In genomic region chr20:34676642-34677373, GRCh38 we compare ENCODE assay signal across 8 cellular contexts. TPM values are rescaled to one million over a fixed set of nuclear protein-coding genes. Genes with fewer than 3 reads are reported as not detected.
A peak's percentile ranks its signal among the peaks of the same experiment; 100 is the strongest.
DNase-seq lines count a peak whose midpoint lies in the region; ATAC-seq and TF ChIP-seq lines count a peak whose summit lies in the region.

A gene with protein sequence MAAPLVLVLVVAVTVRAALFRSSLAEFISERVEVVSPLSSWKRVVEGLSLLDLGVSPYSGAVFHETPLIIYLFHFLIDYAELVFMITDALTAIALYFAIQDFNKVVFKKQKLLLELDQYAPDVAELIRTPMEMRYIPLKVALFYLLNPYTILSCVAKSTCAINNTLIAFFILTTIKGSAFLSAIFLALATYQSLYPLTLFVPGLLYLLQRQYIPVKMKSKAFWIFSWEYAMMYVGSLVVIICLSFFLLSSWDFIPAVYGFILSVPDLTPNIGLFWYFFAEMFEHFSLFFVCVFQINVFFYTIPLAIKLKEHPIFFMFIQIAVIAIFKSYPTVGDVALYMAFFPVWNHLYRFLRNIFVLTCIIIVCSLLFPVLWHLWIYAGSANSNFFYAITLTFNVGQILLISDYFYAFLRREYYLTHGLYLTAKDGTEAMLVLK (minus strand): TSS chr20:34677092. CDS start chr20:34677085, 7 bp downstream.

- H4K20me1 ChIP-seq in GM23338 (replicated peaks; ENCODE audit: insufficient read depth), result peaks cover 4% of the 10 kb centered on the region; the same call in 1 of the 2 replicates

- peaks cover 4% of the 10 kb centered on the region; the same call in 2 of the 3 replicates for H3K4me1 Mint-ChIP-seq in GM23338
- peaks cover 5% of the 10 kb centered on the region for H3K4me1 Mint-ChIP-seq in activated T-helper 17 cell treated with anti-CD3 and anti-CD28 coated beads, Interleukin-2, amount 50 U/mL, for 72 hours
- peaks cover 15 to 16% of the 10 kb centered on the region in 2 donors for H3K4me1 Mint-ChIP-seq in natural killer cell

- H2AFZ ChIP-seq in GM23338, result peak within 1 kb of the TSS; percentile 99

- DNase-seq in EH (ENCODE audit: low read depth) (peak; percentile 93), GM23338 (ENCODE audit: low spot score) (peak; percentile 97), LHCN-M2 (ENCODE audit: low read depth) (peak; percentile 92), RPMI8226 (peak; percentile 98), fibroblast of mammary gland (ENCODE audit: low read depth) (peak; percentile 89), natural killer cell (peak; percentile 94)
- peak; percentile 96 for DNase-seq in stimulated activated naive CD4-positive, alpha-beta T cell treated with Interleukin-2 at 50 U/mL for 16 hours (lab: John Stamatoyannopoulos, UW)

- intact Hi-C loops in natural killer cell (cut with micrococcal nuclease), result loop anchor here (1.0 to 2.0 kb wide), 2 partner anchors 32 to 119 kb away; partner anchors contain the start of gene MAP1LC3A

- peak within 1 kb of the TSS; percentile 88 for H3K4me3 ChIP-seq in GM23338
- peak within 1 kb of the TSS; percentile 81 for H3K4me3 ChIP-seq in fibroblast of mammary gland (ENCODE audit: control insufficient read depth, low read depth, low read length)

- H3K27ac Mint-ChIP-seq in GM23338, result peak within 1 kb of the TSS; percentile 99
- H3K27ac Mint-ChIP-seq in activated T-helper 17 cell treated with anti-CD3 and anti-CD28 coated beads, Interleukin-2, amount 50 U/mL, for 72 hours, result peak within 1 kb of the TSS; percentile 93
- peak within 1 kb of the TSS; percentile 85 to 90 for H3K27ac Mint-ChIP-seq in natural killer cell

- H3K36me3 Mint-ChIP-seq in GM23338 (ENCODE audit: low read depth), result no peaks in the 10 kb centered on the region
- peaks cover 5% of the 10 kb centered on the region for H3K36me3 Mint-ChIP-seq in activated T-helper 17 cell treated with anti-CD3 and anti-CD28 coated beads, Interleukin-2, amount 50 U/mL, for 72 hours (ENCODE audit: low read depth)
- H3K36me3 Mint-ChIP-seq in natural killer cell, result no peaks in the 10 kb centered on the region

- peak within 1 kb of the TSS; percentile 95 for H3K4me3 Mint-ChIP-seq in GM23338
- peak within 1 kb of the TSS; percentile 90 for H3K4me3 Mint-ChIP-seq in activated T-helper 17 cell treated with anti-CD3 and anti-CD28 coated beads, Interleukin-2, amount 50 U/mL, for 72 hours
- peak within 1 kb of the TSS; percentile 95 for H3K4me3 Mint-ChIP-seq in natural killer cell

- no peaks in the 10 kb centered on the region for H3K36me3 ChIP-seq in GM23338 (ENCODE audit: insufficient read depth)

- 0 out of 2 replicates have a peak, but pooled peaks cover 6% of the 10 kb centered on the region for H3K4me1 ChIP-seq in GM23338 (ENCODE audit: insufficient read depth)

- no peaks in the 10 kb centered on the region; the same call in 2 of the 3 replicates for H3K9me3 Mint-ChIP-seq in GM23338
- no peaks in the 10 kb centered on the region for H3K9me3 Mint-ChIP-seq in activated T-helper 17 cell treated with anti-CD3 and anti-CD28 coated beads, Interleukin-2, amount 50 U/mL, for 72 hours
- no peaks in the 10 kb centered on the region for H3K9me3 Mint-ChIP-seq in natural killer cell

- TF ChIP-seq CTCF in GM23338 (conservative IDR thresholded peaks at IDR 0.05; ENCODE audit: low read depth in 2 of 2), result no peak
- no peak for TF ChIP-seq CTCF in fibroblast of mammary gland (conservative IDR thresholded peaks at IDR 0.05; ENCODE audit: control insufficient read depth, insufficient read depth, low read depth, low read length)
- peak; percentile 29 for TF ChIP-seq CTCF in natural killer cell (IDR thresholded peaks at IDR 0.05)

- H3F3A ChIP-seq in GM23338 (replicated peaks; ENCODE audit: low read depth), result 0 out of 2 replicates have a peak, but pooled peaks cover 5% of the 10 kb centered on the region

- H3K4me2 ChIP-seq in GM23338, result peak within 1 kb of the TSS; percentile 99

- no peaks in the 10 kb centered on the region for H3K27me3 ChIP-seq in GM23338 (ENCODE audit: insufficient read depth)

- ATAC-seq in GM23338 (peak; percentile 91), natural killer cell (peak; percentile 97 to 100 (median 97))
- ATAC-seq in activated T-helper 17 cell treated with anti-CD3 and anti-CD28 coated beads, Interleukin-2, amount 50 U/mL, for 72 hours (replicated peaks), result peak; percentile 98

- H3K79me2 ChIP-seq in GM23338 (replicated peaks; ENCODE audit: insufficient read depth), result peaks cover 39% of the 10 kb centered on the region

- peak within 1 kb of the TSS; percentile 85 for H3K27ac ChIP-seq in GM23338 (ENCODE audit: low read depth)

- H3K9me2 ChIP-seq in GM23338 (ENCODE audit: insufficient read depth), result no peaks in the 10 kb centered on the region

- H3K27me3 Mint-ChIP-seq in GM23338 (ENCODE audit: insufficient read depth, low read depth, poor library complexity), result peaks cover 4% of the 10 kb centered on the region
- H3K27me3 Mint-ChIP-seq in activated T-helper 17 cell treated with anti-CD3 and anti-CD28 coated beads, Interleukin-2, amount 50 U/mL, for 72 hours, result no peaks in the 10 kb centered on the region
- no peaks in the 10 kb centered on the region for H3K27me3 Mint-ChIP-seq in natural killer cell (ENCODE audit: low read depth in 2 of 2)

TF ChIP-seq in GM23338, 12 proteins besides CTCF, POLR2A, EP300 and RAD21:
- TF ChIP-seq CREB1 (CRISPR knock-in tag; IDR thresholded peaks at IDR 0.05; ENCODE audit: low read depth) (peak; percentile 95), POLR2AphosphoS5 (IDR thresholded peaks at IDR 0.05; ENCODE audit: low read depth) (peak; percentile 81), EZH2 (IDR thresholded peaks at IDR 0.05; ENCODE audit: low read depth, unreplicated experiment) (no peak)
- TF ChIP-seq, protein P1, sequence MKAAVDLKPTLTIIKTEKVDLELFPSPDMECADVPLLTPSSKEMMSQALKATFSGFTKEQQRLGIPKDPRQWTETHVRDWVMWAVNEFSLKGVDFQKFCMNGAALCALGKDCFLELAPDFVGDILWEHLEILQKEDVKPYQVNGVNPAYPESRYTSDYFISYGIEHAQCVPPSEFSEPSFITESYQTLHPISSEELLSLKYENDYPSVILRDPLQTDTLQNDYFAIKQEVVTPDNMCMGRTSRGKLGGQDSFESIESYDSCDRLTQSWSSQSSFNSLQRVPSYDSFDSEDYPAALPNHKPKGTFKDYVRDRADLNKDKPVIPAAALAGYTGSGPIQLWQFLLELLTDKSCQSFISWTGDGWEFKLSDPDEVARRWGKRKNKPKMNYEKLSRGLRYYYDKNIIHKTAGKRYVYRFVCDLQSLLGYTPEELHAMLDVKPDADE (IDR thresholded peaks at IDR 0.05), result peak; percentile 92

RNA-seq across cellular contexts. Expression of the gene that starts here (rescaled TPM):
- total RNA-seq in GM23338 (2014; rRNA removed; shearing (Covaris generic)), result 28.9 and 31.3 TPM in 2 replicates
- polyA plus RNA-seq in GM23338 (2016; fragmentation: Nextera tagmentation; extraction: Ambion mirVana), result 22.4 and 24.3 TPM in 2 replicates
- 23.0 and 23.8 TPM in 2 replicates for total RNA-seq in LHCN-M2 (2014; rRNA removed)
- 22.9 TPM for polyA plus RNA-seq in LHCN-M2 (2012)
- 10 to 100 TPM; 17.3 to 23.0 TPM for total RNA-seq in activated T-helper 17 cell treated with anti-CD3 and anti-CD28 coated beads, Interleukin-2, amount 50 U/mL, for 72 hours
- total RNA-seq in natural killer cell, result 10 to 100 TPM in 1 of 3 donors, 1 to 10 TPM in 2; 7.0 to 11.1 (median 8.2) TPM

Comparison
In these comparisons a context has a peak if more than half of its experiments do, and no peak if none do; other contexts are left out.
1. Peak in every context shown above with its lines: DNase-seq, ATAC-seq, H3K4me3 ChIP-seq and H3K27ac ChIP-seq.